ENCODE assay signal across 8 cellular contexts in genomic region chr16:67857547-67858233, GRCh38. TPM values are rescaled to one million over a fixed set of nuclear protein-coding genes. Genes with fewer than 3 reads are reported as not detected.
DNase-seq lines count a peak whose midpoint lies in the region; ATAC-seq and TF ChIP-seq lines count a peak whose summit lies in the region.

No MANE protein-coding gene starts in this region.

- POLR2A ChIA-PET in Caco-2 (lab: Charles Lee) = interaction anchor here (0.6 to 1.0 kb wide), 3 partner anchors 11 to 24 kb away, joined by 3 to 4 read pairs (median 3); partner anchors contain the start of gene NUTF2

- intact Hi-C loops in Caco-2 (cut with micrococcal nuclease; ENCODE audit: unreplicated experiment) = loop anchor here (1.0 kb wide), 1 partner anchor 11 kb away; the partner anchor contains the start of gene NUTF2
- intact Hi-C loops in heart right ventricle (cut with DNase I) = no loop called here

- peak overlapping the region; percentile 59 to 87 (median 81) for H3K27ac ChIP-seq in heart right ventricle
- peak overlapping the region; percentile 51 for H3K27ac ChIP-seq in rectal smooth muscle tissue (ENCODE audit: low read depth, low read length)

- no peaks in the 10 kb centered on the region for H3K27me3 Mint-ChIP-seq in Caco-2 (ENCODE audit: insufficient read depth, unreplicated experiment)
- H3K27me3 Mint-ChIP-seq in activated naive CD8-positive, alpha-beta T cell treated with anti-CD3 and anti-CD28 coated beads, Interleukin-2, amount 50 U/mL, for 24 hours = no peaks in the 10 kb centered on the region

- no peak overlapping the region for H3K9ac ChIP-seq in rectal smooth muscle tissue (ENCODE audit: low read length)

- peaks cover 79% of the 10 kb centered on the region for H3K36me3 Mint-ChIP-seq in Caco-2 (ENCODE audit: insufficient read depth, unreplicated experiment)
- H3K36me3 Mint-ChIP-seq in activated naive CD8-positive, alpha-beta T cell treated with anti-CD3 and anti-CD28 coated beads, Interleukin-2, amount 50 U/mL, for 24 hours (ENCODE audit: low read depth) = peaks cover 22% of the 10 kb centered on the region

- no peak for TF ChIP-seq CTCF in Caco-2 (IDR thresholded peaks at IDR 0.05; ENCODE audit: insufficient read depth in 1 of 2, low read depth in 1 of 2, low read length in 1 of 2, severe bottlenecking in 1 of 2, unreplicated experiment in 1 of 2)
- no peak for TF ChIP-seq CTCF in heart right ventricle (IDR thresholded peaks at IDR 0.05)

- H3K9me3 Mint-ChIP-seq in Caco-2 (ENCODE audit: unreplicated experiment) = no peaks in the 10 kb centered on the region
- no peaks in the 10 kb centered on the region for H3K9me3 Mint-ChIP-seq in activated naive CD8-positive, alpha-beta T cell treated with anti-CD3 and anti-CD28 coated beads, Interleukin-2, amount 50 U/mL, for 24 hours

- ATAC-seq in activated naive CD8-positive, alpha-beta T cell treated with anti-CD3 and anti-CD28 coated beads, Interleukin-2, amount 50 U/mL, for 24 hours = peak; percentile 92
- ATAC-seq in heart right ventricle = peak; percentile 75 to 96 (median 91)

- no TSS peak for BruUV-seq in Caco-2 (replicated peaks; lab: Mats Ljungman, UMichigan)

- H3K9me3 ChIP-seq in Caco-2 = no peaks in the 10 kb centered on the region
- no peaks in the 10 kb centered on the region for H3K9me3 ChIP-seq in heart right ventricle

- CTCF ChIA-PET in Caco-2 (lab: Charles Lee) = interaction anchor here (0.8 to 2.1 kb wide), 2 partner anchors 12 to 42 kb away, joined by 3 to 10 read pairs; no protein-coding TSS in a partner anchor

- H3K4me1 ChIP-seq in Caco-2 (peaks cover 21% of the 10 kb centered on the region), heart right ventricle (peaks cover 37 to 83% (median 68%) of the 10 kb centered on the region in 9 donors), rectal smooth muscle tissue (ENCODE audit: control insufficient read depth, insufficient read depth, low read length) (peaks cover 15% of the 10 kb centered on the region)

- H3K4me3 ChIP-seq in Caco-2 (ENCODE audit: low read depth, low read length) (no peak overlapping the region), heart right ventricle (no peak overlapping the region), rectal smooth muscle tissue (ENCODE audit: low read length) (no peak overlapping the region)

- H3K4me1 Mint-ChIP-seq in Caco-2 (ENCODE audit: low read depth, unreplicated experiment) = peaks cover 31% of the 10 kb centered on the region
- H3K4me1 Mint-ChIP-seq in activated naive CD8-positive, alpha-beta T cell treated with anti-CD3 and anti-CD28 coated beads, Interleukin-2, amount 50 U/mL, for 24 hours = peaks cover 30% of the 10 kb centered on the region

- DNase-seq in Caco-2 (peak; percentile 86 to 91), M059J (ENCODE audit: low read depth) (peak; percentile 99), heart right ventricle (peak; percentile 42 to 79), NCI-H1694 (lab: John Stamatoyannopoulos, UW) (no peak), cerebellum (ENCODE audit: low spot score) (no peak), T-helper 9 cell (no peak)
- DNase-seq in activated naive CD8-positive, alpha-beta T cell treated with anti-CD3 and anti-CD28 coated beads, Interleukin-2, amount 50 U/mL, for 24 hours = no peak

- peak overlapping the region; percentile 22 for H3K4me3 Mint-ChIP-seq in Caco-2 (ENCODE audit: unreplicated experiment)
- no peak overlapping the region for H3K4me3 Mint-ChIP-seq in activated naive CD8-positive, alpha-beta T cell treated with anti-CD3 and anti-CD28 coated beads, Interleukin-2, amount 50 U/mL, for 24 hours

- peaks cover 2% of the 10 kb centered on the region; the same call in 1 of the 2 replicates for H3K36me3 ChIP-seq in Caco-2 (ENCODE audit: control insufficient read depth, insufficient read depth, low read length)
- H3K36me3 ChIP-seq in heart right ventricle = peaks cover 0 to 25% (median 0%) of the 10 kb centered on the region in 9 donors
- peaks cover 3% of the 10 kb centered on the region for H3K36me3 ChIP-seq in rectal smooth muscle tissue (ENCODE audit: control insufficient read depth, insufficient read depth, low read length)

- H3K27ac Mint-ChIP-seq in Caco-2 (ENCODE audit: unreplicated experiment) = peak overlapping the region; percentile 90
- H3K27ac Mint-ChIP-seq in activated naive CD8-positive, alpha-beta T cell treated with anti-CD3 and anti-CD28 coated beads, Interleukin-2, amount 50 U/mL, for 24 hours = peak overlapping the region; percentile 72

- H3K27me3 ChIP-seq in Caco-2 (replicated peaks; ENCODE audit: control insufficient read depth, insufficient read depth, low read length) (no peaks in the 10 kb centered on the region), heart right ventricle (no peaks in the 10 kb centered on the region), rectal smooth muscle tissue (ENCODE audit: control insufficient read depth, insufficient read depth, low read length) (no peaks in the 10 kb centered on the region)

- 26 to 36% methylated on average over 3 of the region's 3 CpGs for WGBS in heart right ventricle, 2 donors

RNA-seq across cellular contexts. Expression of gene CENPT, which starts 10.2 kb away (rescaled TPM):
- 70.9 and 80.1 TPM in 2 replicates for total RNA-seq in Caco-2 (2022)
- total RNA-seq in M059J (2014; rRNA removed; shearing (Covaris generic)) = 18.0 and 25.0 TPM in 2 replicates
- 10 to 100 TPM; 16.1 to 27.1 (median 19.1) TPM for total RNA-seq in heart right ventricle
- 10 to 100 TPM; 31.1 to 63.3 TPM for polyA plus RNA-seq in heart right ventricle
- 25.0 TPM for total RNA-seq in cerebellum

RNA-seq across cellular contexts. Expression of gene NUTF2, which starts 11.0 kb away (rescaled TPM):
- total RNA-seq in Caco-2 (2022) = 239 and 245 TPM in 2 replicates
- total RNA-seq in M059J (2014; rRNA removed; shearing (Covaris generic)) = 296 and 347 TPM in 2 replicates
- total RNA-seq in heart right ventricle = 100 to 1,000 TPM in 1 of 10 donors, 10 to 100 TPM in 9; 73.9 to 105 (median 80.5) TPM
- polyA plus RNA-seq in heart right ventricle = 100 to 1,000 TPM; 186 to 214 TPM
- total RNA-seq in cerebellum = 83.3 TPM

RNA-seq across cellular contexts. Expression of gene EDC4, which starts 15.2 kb away (rescaled TPM):
- total RNA-seq in Caco-2 (2022) = 124 and 139 TPM in 2 replicates
- total RNA-seq in M059J (2014; rRNA removed; shearing (Covaris generic)) = 38.9 and 66.1 TPM in 2 replicates
- 10 to 100 TPM; 25.8 to 41.6 (median 31.3) TPM for total RNA-seq in heart right ventricle
- 10 to 100 TPM; 30.2 to 46.8 TPM for polyA plus RNA-seq in heart right ventricle
- total RNA-seq in cerebellum = 38.7 TPM

RNA-seq across cellular contexts. Expression of gene THAP11, which starts 15.6 kb away (rescaled TPM):
- total RNA-seq in Caco-2 (2022) (46.8 and 50.5 TPM in 2 replicates), heart right ventricle (10 to 100 TPM; 20.6 to 41.3 (median 26.9) TPM), cerebellum (17.4 TPM)
- total RNA-seq in M059J (2014; rRNA removed; shearing (Covaris generic)) = 41.0 and 45.2 TPM in 2 replicates
- 10 to 100 TPM in 1 of 2 donors, 1 to 10 TPM in 1; 6.0 to 23.5 TPM for polyA plus RNA-seq in heart right ventricle

RNA-seq across cellular contexts. Expression of gene NRN1L, which starts 27.0 kb away (rescaled TPM):
- total RNA-seq in Caco-2 (2022) (0.93 TPM in 1 of 2 replicates, not detected in the other), heart right ventricle (1 to 10 TPM in 6 of 10 donors, not detected in 4; 1.1 to 2.7 (median 1.5) TPM), cerebellum (not detected)
- total RNA-seq in M059J (2014; rRNA removed; shearing (Covaris generic)) = 0.42 TPM in 1 of 2 replicates, not detected in the other
- polyA plus RNA-seq in heart right ventricle = 1 to 10 TPM; 1.8 to 4.0 TPM

Comparison
In these comparisons a context has a peak if more than half of its experiments do, and no peak if none do; other contexts are left out.
1. DNase-seq: peak in Caco-2 (2 of 2), M059J (single experiment) and heart right ventricle (2 of 2); none in activated naive CD8-positive, alpha-beta T cell treated with anti-CD3 and anti-CD28 coated beads, Interleukin-2, amount 50 U/mL, for 24 hours (single experiment), NCI-H1694 (single experiment), cerebellum (single experiment) and T-helper 9 cell (single experiment).